Comparison of ENCODE assay signal across 15 cellular contexts in the genomic region with DNA sequence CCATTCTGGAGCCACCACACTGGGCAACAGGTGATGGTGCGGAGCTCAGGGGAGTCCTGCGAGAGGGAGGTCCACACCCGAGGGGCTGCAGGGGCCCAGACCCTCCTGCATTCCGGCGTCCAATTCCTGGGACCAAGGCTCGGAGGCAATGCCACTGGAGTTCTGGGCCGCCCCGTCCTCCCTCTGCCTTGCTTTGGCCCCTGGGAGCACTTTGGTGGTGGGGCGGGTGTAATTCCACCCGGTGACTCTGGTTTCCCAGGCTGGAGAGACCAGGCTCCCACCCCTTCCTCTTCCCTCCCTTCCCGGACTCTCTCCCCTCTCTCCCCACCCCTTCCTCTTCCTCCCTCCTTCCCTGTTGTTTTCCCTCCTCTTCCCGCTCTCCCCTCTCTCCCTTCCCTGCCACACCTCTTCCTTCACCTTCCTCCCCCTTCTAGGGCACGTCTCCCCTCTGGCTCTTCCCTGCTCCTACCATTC. TPM values are rescaled to one million over a fixed set of nuclear protein-coding genes. Genes with fewer than 3 reads are reported as not detected.
DNase-seq lines count a peak whose midpoint lies in the region; ATAC-seq and TF ChIP-seq lines count a peak whose summit lies in the region.
"Had no signal": no experiment of that assay in that cellular context is flagged by ENCODE, and none has a peak within 500 bp of the region (broad histone marks: within the 10 kb centered on the region; RNA-seq: fewer than 3 reads in every experiment).

No MANE protein-coding gene starts in this region.

- DNase-seq in activated naive CD8-positive, alpha-beta T cell treated with anti-CD3 and anti-CD28 coated beads, Interleukin-2, amount 50 U/mL, for 24 hours: no peak
- DNase-seq in activated B cell treated with CpG ODN at 0.5 μM for 24 hours (no peak), left kidney (ENCODE audit: low read depth, low spot score) (peak; percentile 53), type B pancreatic cell (ENCODE audit: extremely low spot score, unreplicated experiment) (no peak), cortex of kidney (lab: John Stamatoyannopoulos, UW) (no peak), transverse colon (no peak)
- DNase-seq: amygdala, DMS79 treated with DMSO at 0.1 percent for 48 hours, esophagus squamous epithelium, hippocampal formation, left ventricle myocardium superior, nucleus accumbens had no signal

- H3K4me3 Mint-ChIP-seq in activated naive CD8-positive, alpha-beta T cell: peak overlapping the region; percentile 76
- H3K4me3 Mint-ChIP-seq in activated naive CD8-positive, alpha-beta T cell treated with anti-CD3 and anti-CD28 coated beads, Interleukin-2, amount 50 U/mL, for 24 hours: no peak overlapping the region
- H3K4me3 Mint-ChIP-seq in activated B cell treated with CpG ODN at 0.5 μM for 24 hours (peak overlapping the region; percentile 75), type B pancreatic cell (peak overlapping the region; percentile 81)

- H3K27me3 ChIP-seq in transverse colon: peaks cover 34% of the 10 kb centered on the region

- no peak for TF ChIP-seq EP300 in transverse colon (IDR thresholded peaks at IDR 0.05; ENCODE audit: low read depth)

- no peaks in the 10 kb centered on the region for H3K36me3 ChIP-seq in transverse colon

- H3K9me3 Mint-ChIP-seq in activated naive CD8-positive, alpha-beta T cell (ENCODE audit: low read depth): no peaks in the 10 kb centered on the region
- H3K9me3 Mint-ChIP-seq in activated naive CD8-positive, alpha-beta T cell treated with anti-CD3 and anti-CD28 coated beads, Interleukin-2, amount 50 U/mL, for 24 hours: no peaks in the 10 kb centered on the region
- no peaks in the 10 kb centered on the region for H3K9me3 Mint-ChIP-seq in activated B cell treated with CpG ODN at 0.5 μM for 24 hours
- H3K9me3 Mint-ChIP-seq in type B pancreatic cell: no peaks in the 10 kb centered on the region

- no peaks in the 10 kb centered on the region for H3K9me3 ChIP-seq in transverse colon
- H3K9me3 ChIP-seq: esophagus squamous epithelium had no signal

- POLR2A ChIA-PET in activated B cell treated with CpG ODN at 0.5 μM for 24 hours (lab: Charles Lee): no interaction called here

- H3K4me1 ChIP-seq in transverse colon: peaks cover 13 to 47% (median 36%) of the 10 kb centered on the region in 4 donors

- TF ChIP-seq CTCF in activated B cell treated with CpG ODN at 0.5 μM for 24 hours (IDR thresholded peaks at IDR 0.05): no peak
- no peak for TF ChIP-seq CTCF in type B pancreatic cell (conservative IDR thresholded peaks at IDR 0.05)
- TF ChIP-seq CTCF in transverse colon (IDR thresholded peaks at IDR 0.05): no peak

- no peak overlapping the region for H3K27ac Mint-ChIP-seq in activated naive CD8-positive, alpha-beta T cell
- no peak overlapping the region for H3K27ac Mint-ChIP-seq in activated naive CD8-positive, alpha-beta T cell treated with anti-CD3 and anti-CD28 coated beads, Interleukin-2, amount 50 U/mL, for 24 hours
- H3K27ac Mint-ChIP-seq in activated B cell treated with CpG ODN at 0.5 μM for 24 hours (no peak overlapping the region), type B pancreatic cell (no peak overlapping the region)

- in situ Hi-C loops in transverse colon (cut with MboI; ENCODE audit: low pct_ligation_motif_present in 1 of 4, low pct_unique_long_range_greater_than_20kb in 1 of 4, low sequenced_read_pairs in 3 of 4): no loop called here

- H3K4me1 Mint-ChIP-seq in activated naive CD8-positive, alpha-beta T cell (ENCODE audit: low read depth): peaks cover 18% of the 10 kb centered on the region
- H3K4me1 Mint-ChIP-seq in activated naive CD8-positive, alpha-beta T cell treated with anti-CD3 and anti-CD28 coated beads, Interleukin-2, amount 50 U/mL, for 24 hours: peaks cover 7% of the 10 kb centered on the region
- H3K4me1 Mint-ChIP-seq in activated B cell treated with CpG ODN at 0.5 μM for 24 hours (peaks cover 19% of the 10 kb centered on the region), type B pancreatic cell (ENCODE audit: unreplicated experiment) (peaks cover 9% of the 10 kb centered on the region)

- no peak for TF ChIP-seq POLR2A in transverse colon (IDR thresholded peaks at IDR 0.05)

- peak overlapping the region in 1 of 4 donors; percentile 75 for H3K4me3 ChIP-seq in transverse colon

- intact Hi-C loops in activated B cell treated with CpG ODN at 0.5 μM for 24 hours (cut with micrococcal nuclease): loop anchor here (5.0 kb wide), 1 partner anchor 80 kb away; no protein-coding TSS in a partner anchor
- intact Hi-C loops in transverse colon (cut with DNase I; ENCODE audit: low total_unique reads): no loop called here

- ATAC-seq in activated naive CD8-positive, alpha-beta T cell treated with anti-CD3 and anti-CD28 coated beads, Interleukin-2, amount 50 U/mL, for 24 hours: no peak
- ATAC-seq in activated B cell treated with CpG ODN at 0.5 μM for 24 hours (ENCODE audit: low read depth) (no peak), GM21786 (IDR thresholded peaks at IDR 0.05; ENCODE audit: unreplicated experiment) (no peak)
- ATAC-seq: left ventricle myocardium superior had no signal

- WGBS in transverse colon (ENCODE audit: low coverage in 1 of 2), 2 donors: 76 to 82% methylated on average over 2 to 13 of the region's 13 CpGs

- no peak overlapping the region for H3K27ac ChIP-seq in transverse colon

- H3K27me3 Mint-ChIP-seq in activated naive CD8-positive, alpha-beta T cell: no peaks in the 10 kb centered on the region
- peaks cover 12% of the 10 kb centered on the region for H3K27me3 Mint-ChIP-seq in activated naive CD8-positive, alpha-beta T cell treated with anti-CD3 and anti-CD28 coated beads, Interleukin-2, amount 50 U/mL, for 24 hours
- H3K27me3 Mint-ChIP-seq in activated B cell treated with CpG ODN at 0.5 μM for 24 hours (peaks cover 2% of the 10 kb centered on the region), type B pancreatic cell (peaks cover 29% of the 10 kb centered on the region)

- H3K36me3 Mint-ChIP-seq in activated naive CD8-positive, alpha-beta T cell: no peaks in the 10 kb centered on the region
- no peaks in the 10 kb centered on the region for H3K36me3 Mint-ChIP-seq in activated naive CD8-positive, alpha-beta T cell treated with anti-CD3 and anti-CD28 coated beads, Interleukin-2, amount 50 U/mL, for 24 hours (ENCODE audit: low read depth)
- H3K36me3 Mint-ChIP-seq in activated B cell treated with CpG ODN at 0.5 μM for 24 hours (ENCODE audit: low read depth): peaks cover 12% of the 10 kb centered on the region
- no peaks in the 10 kb centered on the region for H3K36me3 Mint-ChIP-seq in type B pancreatic cell

- CTCF ChIA-PET in activated B cell treated with CpG ODN at 0.5 μM for 24 hours (lab: Charles Lee): no interaction called here

RNA-seq across cellular contexts. Expression of a gene that starts 1.9 kb away (rescaled TPM):
- 20.5 and 28.5 TPM in 2 replicates for total RNA-seq in activated B cell treated with CpG ODN at 0.5 μM for 24 hours
- 33.2 and 64.4 TPM in 2 replicates for total RNA-seq in type B pancreatic cell (ENCODE audit: low replicate concordance)
- total RNA-seq in transverse colon: 10 to 100 TPM; 48.6 to 96.7 (median 54.4) TPM

RNA-seq across cellular contexts. Expression of a gene that starts 33.0 kb away (rescaled TPM):
- not detected in 2 replicates for total RNA-seq in activated B cell treated with CpG ODN at 0.5 μM for 24 hours
- 0.43 and 2.0 TPM in 2 replicates for total RNA-seq in type B pancreatic cell (ENCODE audit: low replicate concordance)
- total RNA-seq in transverse colon: not detected
- total RNA-seq: activated CD8-positive, alpha-beta memory T cell treated with anti-CD3 and anti-CD28 coated beads for 36 hours had no signal

RNA-seq across cellular contexts. Expression of a gene that starts 48.5 kb away (rescaled TPM):
- total RNA-seq in activated B cell treated with CpG ODN at 0.5 μM for 24 hours (not detected in 2 replicates), type B pancreatic cell (ENCODE audit: low replicate concordance) (0.76 and 1.5 TPM in 2 replicates), transverse colon (not detected)
- total RNA-seq: activated CD8-positive, alpha-beta memory T cell treated with anti-CD3 and anti-CD28 coated beads for 36 hours; esophagus squamous epithelium; left ventricle myocardium superior had no signal
